ENCODE assay signal across 8 cellular contexts in genomic region chr9:75027187-75028107, GRCh38. TPM values are rescaled to one million over a fixed set of nuclear protein-coding genes. Genes with fewer than 3 reads are reported as not detected.
DNase-seq lines count a peak whose midpoint lies in the region; ATAC-seq, FAIRE-seq and TF ChIP-seq lines count a peak whose summit lies in the region.

No MANE protein-coding gene starts in this region.

- H3K9me3 ChIP-seq in WERI-Rb-1 (ENCODE audit: severe bottlenecking), result no peaks in the 10 kb centered on the region

- DNase-seq in GM12865 (ENCODE audit: low read depth) (peak; percentile 78), H54 (ENCODE audit: insufficient read length, low spot score) (peak; percentile 80), LHCN-M2 (ENCODE audit: low read depth) (peak; percentile 50), WERI-Rb-1 (peak; percentile 91), choroid plexus epithelial cell (ENCODE audit: low read depth) (peak; percentile 51), left lobe of liver (ENCODE audit: low spot score) (peak; percentile 78), NCI-H2029 (lab: John Stamatoyannopoulos, UW) (no peak)
- peak; percentile 36 to 38 for DNase-seq in stimulated activated CD4-positive, alpha-beta T cell treated with anti-CD3 and anti-CD28 coated beads, Interleukin-2, amount 100 ng/mL, for 48 hours

- peak; percentile 12 for TF ChIP-seq CTCF in GM12865 (IDR thresholded peaks at IDR 0.05; ENCODE audit: insufficient read depth, low read depth, low read length, missing control alignments)
- TF ChIP-seq CTCF in WERI-Rb-1 (IDR thresholded peaks at IDR 0.05; ENCODE audit: low read depth, low read length), result peak; percentile 33; the same call in 1 of the 2 replicates
- peak; percentile 10 for TF ChIP-seq CTCF in choroid plexus epithelial cell (conservative IDR thresholded peaks at IDR 0.05; ENCODE audit: low read depth, low read length)

- peak overlapping the region; percentile 57 for H3K4me3 ChIP-seq in GM12865 (ENCODE audit: low read depth, low read length)
- H3K4me3 ChIP-seq in WERI-Rb-1 (ENCODE audit: low read depth, low read length), result peak overlapping the region; percentile 55
- H3K4me3 ChIP-seq in choroid plexus epithelial cell (ENCODE audit: low read depth, low read length), result peak overlapping the region; percentile 81

- peak; percentile 76 for ATAC-seq in left lobe of liver

- H3K36me3 ChIP-seq in WERI-Rb-1, result peaks cover under 1% of the 10 kb centered on the region

- peak overlapping the region; percentile 97 for H3K27ac ChIP-seq in WERI-Rb-1

- no peak for TF ChIP-seq POLR2A in H54 (IDR thresholded peaks at IDR 0.05; ENCODE audit: low read depth, low read length)

- no peaks in the 10 kb centered on the region for H3K27me3 ChIP-seq in WERI-Rb-1 (ENCODE audit: insufficient read depth, low read depth, severe bottlenecking)

- FAIRE-seq in H54 (lab: Jason Lieb, UNC), result peak; percentile 87

RNA-seq across cellular contexts. Expression of gene CARNMT1, which starts 0.6 kb away (rescaled TPM):
- 35.3 and 42.5 TPM in 2 replicates for total RNA-seq in LHCN-M2 (2014; rRNA removed)
- polyA plus RNA-seq in LHCN-M2 (2012), result 2.9 TPM
- total RNA-seq in left lobe of liver, result 13.8 TPM
